Comparison of ENCODE assay signal across 8 cellular contexts in genomic region chr1:229270547-229271447, GRCh38. TPM values are rescaled to one million over a fixed set of nuclear protein-coding genes. Genes with fewer than 3 reads are reported as not detected.
DNase-seq lines count a peak whose midpoint lies in the region; ATAC-seq and TF ChIP-seq lines count a peak whose summit lies in the region.

A gene with protein sequence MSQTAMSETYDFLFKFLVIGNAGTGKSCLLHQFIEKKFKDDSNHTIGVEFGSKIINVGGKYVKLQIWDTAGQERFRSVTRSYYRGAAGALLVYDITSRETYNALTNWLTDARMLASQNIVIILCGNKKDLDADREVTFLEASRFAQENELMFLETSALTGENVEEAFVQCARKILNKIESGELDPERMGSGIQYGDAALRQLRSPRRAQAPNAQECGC (plus strand): TSS chr1:229271111. CDS start chr1:229271340, 229 bp downstream.

- H3K79me2 ChIP-seq in hepatocyte = peaks cover 40% of the 10 kb centered on the region

- 16% methylated on average over 58 of the region's 95 CpGs for WGBS in hepatocyte (ENCODE audit: low lambda C conversion rate, missing lambda C conversion rate)

- H3K27me3 ChIP-seq in hepatocyte = no peaks in the 10 kb centered on the region

- peak; percentile 68 for TF ChIP-seq POLR2A in GM10847 (IDR thresholded peaks at IDR 0.05; ENCODE audit: extremely low read depth, insufficient read length)

- TF ChIP-seq CTCF in hepatocyte (IDR thresholded peaks at IDR 0.05; ENCODE audit: poor library complexity) = no peak
- no peak for TF ChIP-seq CTCF in retinal pigment epithelial cell (conservative IDR thresholded peaks at IDR 0.05; ENCODE audit: low read depth, low read length)

- H3K4me3 ChIP-seq in hepatocyte = peak within 1 kb of the TSS; percentile 82
- peak within 1 kb of the TSS; percentile 75 for H3K4me3 ChIP-seq in retinal pigment epithelial cell (ENCODE audit: low read length)

- peaks cover 27% of the 10 kb centered on the region for H3K4me1 ChIP-seq in hepatocyte (ENCODE audit: insufficient read depth)

- peak; percentile 91 for ATAC-seq in HG02588 (IDR thresholded peaks at IDR 0.05; ENCODE audit: unreplicated experiment)

- H3K36me3 ChIP-seq in hepatocyte (replicated peaks; ENCODE audit: insufficient read depth, low read depth) = no peaks in the 10 kb centered on the region

- H3K4me2 ChIP-seq in hepatocyte = peak within 1 kb of the TSS; percentile 93

- no peaks in the 10 kb centered on the region for H3K9me2 ChIP-seq in hepatocyte (replicated peaks; ENCODE audit: insufficient read depth)

- peak within 1 kb of the TSS; percentile 52 for H2AFZ ChIP-seq in hepatocyte

- no peaks in the 10 kb centered on the region for H3K9me3 ChIP-seq in hepatocyte (ENCODE audit: low read depth)

- DNase-seq in NCI-H128 (lab: John Stamatoyannopoulos, UW; ENCODE audit: unreplicated experiment) = peak; percentile 59
- peak; percentile 53 for DNase-seq in T-helper 9 cell
- DNase-seq in astrocyte of the hippocampus (ENCODE audit: low read depth, low spot score) = peak; percentile 95
- peak; percentile 95 for DNase-seq in hepatocyte (ENCODE audit: low spot score)
- DNase-seq in retinal pigment epithelial cell (ENCODE audit: low read depth) = peak; percentile 32
- no peak for DNase-seq in NCI-H1105 (lab: John Stamatoyannopoulos, UW)

- H4K20me1 ChIP-seq in hepatocyte (ENCODE audit: insufficient read depth, poor library complexity, severe bottlenecking) = peaks cover 6% of the 10 kb centered on the region

- peak within 1 kb of the TSS; percentile 83 for H3K27ac ChIP-seq in hepatocyte

RNA-seq across cellular contexts. Expression of the gene that starts here (rescaled TPM):
- total RNA-seq in hepatocyte = 41.7 and 47.7 TPM in 2 replicates
- polyA plus RNA-seq in hepatocyte = 45.4 and 54.3 TPM in 2 replicates
